9 cellular contexts compared by ENCODE assay signal in genomic region chr9:34332370-34332964, GRCh38. TPM values are rescaled to one million over a fixed set of nuclear protein-coding genes. Genes with fewer than 3 reads are reported as not detected.
A peak's percentile ranks its signal among the peaks of the same experiment; 100 is the strongest.
DNase-seq lines count a peak whose midpoint lies in the region; ATAC-seq and TF ChIP-seq lines count a peak whose summit lies in the region.
"Had no signal": no experiment of that assay in that cellular context is flagged by ENCODE, and none has a peak within 500 bp of the region (broad histone marks: within the 10 kb centered on the region; RNA-seq: fewer than 3 reads in every experiment).

No MANE protein-coding gene starts in this region.

- H3K27ac ChIP-seq in SU-DHL-6 (ENCODE audit: low read depth, low read length) (no peak overlapping the region), sigmoid colon (peak overlapping the region in 3 of 4 donors; percentile 33 to 94 (median 45))

- H3K79me2 ChIP-seq in SU-DHL-6 (ENCODE audit: insufficient read depth, low read length) = peaks cover 18% of the 10 kb centered on the region

- WGBS in sigmoid colon, 2 donors = 15 to 29% methylated on average over 4 of the region's 4 CpGs

- H4K20me1 ChIP-seq in SU-DHL-6 (ENCODE audit: low read depth, low read length) = no peaks in the 10 kb centered on the region

- TF ChIP-seq CTCF in HFF-Myc (IDR thresholded peaks at IDR 0.05; ENCODE audit: low read depth, low read length, missing control alignments) (peak; percentile 36), SU-DHL-6 (IDR thresholded peaks at IDR 0.05; ENCODE audit: insufficient read depth, low read length, poor library complexity, severe bottlenecking) (peak; percentile 56), sigmoid colon (IDR thresholded peaks at IDR 0.05) (peak; percentile 51 to 65 (median 54))

- DNase-seq in DMS 273 treated with DMSO at 0.1 percent for 48 hours (lab: John Stamatoyannopoulos, UW) = peak; percentile 25
- no peak for DNase-seq in HFF-Myc (ENCODE audit: extremely low read depth, low read depth)
- peak; percentile 31 for DNase-seq in fibroblast of the conjunctiva (ENCODE audit: low read depth)
- no peak for DNase-seq in sigmoid colon
- DNase-seq in NK-92 (lab: John Stamatoyannopoulos, UW; ENCODE audit: unreplicated experiment) = no peak
- DNase-seq in activated naive CD4-positive, alpha-beta T cell treated with anti-CD3 and anti-CD28 coated beads, Interleukin-2, amount 50 U/mL, for 16 hours = no peak
- DNase-seq: activated B cell treated with CpG ODN at 0.5 μM for 24 hours had no signal

- H3K4me1 ChIP-seq in sigmoid colon = peaks cover 0 to 57% (median 23%) of the 10 kb centered on the region in 4 donors

- H3K9me2 ChIP-seq in SU-DHL-6 (replicated peaks; ENCODE audit: insufficient read depth, low read length) = no peaks in the 10 kb centered on the region

- H3K9ac ChIP-seq in SU-DHL-6 (ENCODE audit: low read length) = no peak overlapping the region

- H3F3A ChIP-seq in SU-DHL-6 (ENCODE audit: insufficient read depth) = peaks cover 12% of the 10 kb centered on the region

- intact Hi-C loops in sigmoid colon (cut with DNase I) = loop anchor here (2.0 to 5.0 kb wide), 3 partner anchors 125 to 258 kb away; partner anchors contain the start of genes DNAI1 and FAM219A

- TF ChIP-seq POLR2A in sigmoid colon (IDR thresholded peaks at IDR 0.05) = no peak

- no peak overlapping the region for H2AFZ ChIP-seq in SU-DHL-6 (ENCODE audit: low read depth, low read length, severe bottlenecking)

- H3K27me3 ChIP-seq in SU-DHL-6 (ENCODE audit: low read length) = no peaks in the 10 kb centered on the region
- no peaks in the 10 kb centered on the region for H3K27me3 ChIP-seq in sigmoid colon

- no peak for ATAC-seq in GM21367 (IDR thresholded peaks at IDR 0.05; ENCODE audit: unreplicated experiment)

- H3K36me3 ChIP-seq in SU-DHL-6 (ENCODE audit: low read length) = no peaks in the 10 kb centered on the region
- no peaks in the 10 kb centered on the region for H3K36me3 ChIP-seq in sigmoid colon

- no peak overlapping the region for H3K4me3 ChIP-seq in HFF-Myc (replicated peaks; ENCODE audit: low read depth, low read length)
- no peak overlapping the region for H3K4me3 ChIP-seq in SU-DHL-6 (ENCODE audit: insufficient read depth, low read length, poor library complexity, severe bottlenecking)
- no peak overlapping the region for H3K4me3 ChIP-seq in sigmoid colon

- H3K9me3 ChIP-seq in SU-DHL-6 (ENCODE audit: insufficient read depth, low read length) (no peaks in the 10 kb centered on the region), sigmoid colon (no peaks in the 10 kb centered on the region)

- no peak for TF ChIP-seq EP300 in sigmoid colon (IDR thresholded peaks at IDR 0.05)

- no peak overlapping the region for H3K4me2 ChIP-seq in SU-DHL-6 (ENCODE audit: low read depth, low read length, poor library complexity, severe bottlenecking)

RNA-seq across cellular contexts. Expression of gene NUDT2, which starts 3.1 kb away (rescaled TPM):
- total RNA-seq in sigmoid colon = 10 to 100 TPM; 12.1 to 59.9 (median 36.1) TPM
- polyA plus RNA-seq in sigmoid colon = 10 to 100 TPM; 27.0 to 56.5 (median 35.6) TPM

RNA-seq across cellular contexts. Expression of gene KIF24, which starts 3.4 kb away (rescaled TPM):
- 1 to 10 TPM in 1 of 4 donors, under 1 TPM in 3; 0.28 to 1.4 (median 0.51) TPM for total RNA-seq in sigmoid colon
- 1 to 10 TPM in 1 of 3 donors, under 1 TPM in 2; under 0.01 to 1.6 (median 0.46) TPM for polyA plus RNA-seq in sigmoid colon

RNA-seq across cellular contexts. Expression of gene MYORG, which starts 44.2 kb away (rescaled TPM):
- 10 to 100 TPM in 3 of 4 donors, 1 to 10 TPM in 1; 3.9 to 23.5 (median 20.0) TPM for total RNA-seq in sigmoid colon
- polyA plus RNA-seq in sigmoid colon = 10 to 100 TPM in 1 of 3 donors, 1 to 10 TPM in 2; 3.0 to 23.4 (median 5.5) TPM

Comparison
In these comparisons a context has a peak if more than half of its experiments do, and no peak if none do; other contexts are left out.
1. DNase-seq: peak in DMS 273 treated with DMSO at 0.1 percent for 48 hours (single experiment) and fibroblast of the conjunctiva (single experiment); none in HFF-Myc (single experiment), sigmoid colon (single experiment), NK-92 (single experiment) and activated naive CD4-positive, alpha-beta T cell treated with anti-CD3 and anti-CD28 coated beads, Interleukin-2, amount 50 U/mL, for 16 hours (single experiment).
2. Peak in every context shown above with its lines, with median percentiles within 50 percentile points of each other: CTCF ChIP-seq.